ENCODE assay signal across 16 cellular contexts in genomic region chr19:50477751-50478515, GRCh38. TPM values are rescaled to one million over a fixed set of nuclear protein-coding genes. Genes with fewer than 3 reads are reported as not detected.
DNase-seq lines count a peak whose midpoint lies in the region; ATAC-seq, FAIRE-seq and TF ChIP-seq lines count a peak whose summit lies in the region.
"Had no signal": no experiment of that assay in that cellular context is flagged by ENCODE, and none has a peak within 500 bp of the region (broad histone marks: within the 10 kb centered on the region; RNA-seq: fewer than 3 reads in every experiment).

No MANE protein-coding gene starts in this region.

- H3K9me3 ChIP-seq in CD4-positive, alpha-beta T cell (ENCODE audit: control insufficient read depth, low read length): no peaks in the 10 kb centered on the region
- peaks cover 4% of the 10 kb centered on the region for H3K9me3 ChIP-seq in HUES6 (ENCODE audit: control insufficient read depth, insufficient read depth, low read depth, low read length)
- H3K9me3 ChIP-seq in K562 (replicated peaks; ENCODE audit: control insufficient read depth, insufficient read depth, low read depth, low read length): no peaks in the 10 kb centered on the region
- no peaks in the 10 kb centered on the region for H3K9me3 ChIP-seq in neural cell (ENCODE audit: low read length)
- H3K9me3 ChIP-seq: mucosa of descending colon had no signal

- no TSS peak for BruUV-seq in K562 (replicated peaks; lab: Mats Ljungman, UMichigan)

- no peak for TF ChIP-seq CTCF in CD4-positive, alpha-beta T cell (IDR thresholded peaks at IDR 0.05)
- no peak for TF ChIP-seq CTCF in K562 (IDR thresholded peaks at IDR 0.05 in 2 of 3, conservative IDR thresholded peaks at IDR 0.05 in 1 of 3; ENCODE audit: insufficient read depth in 2 of 3, low read depth in 1 of 3, low read length in 3 of 3)
- TF ChIP-seq CTCF in neural cell (IDR thresholded peaks at IDR 0.05; ENCODE audit: poor library complexity, severe bottlenecking): no peak

- H3K27ac Mint-ChIP-seq in CD4-positive, alpha-beta T cell: peak overlapping the region; percentile 95

- TF ChIP-seq EP300 in K562 (IDR thresholded peaks at IDR 0.05; ENCODE audit: low read length) (no peak), neural cell (conservative IDR thresholded peaks at IDR 0.05; ENCODE audit: poor library complexity, severe bottlenecking) (no peak)

- intact Hi-C loops in CD4-positive, alpha-beta T cell (cut with DNase I, micrococcal nuclease): loop anchor here in 1 of 2 experiments (2.0 to 5.0 kb wide), 2 partner anchors 45 to 111 kb away; partner anchors contain the start of genes MYBPC2 and NAPSA
- intact Hi-C loops in K562 (cut with micrococcal nuclease): no loop called here

- H3K36me3 Mint-ChIP-seq in CD4-positive, alpha-beta T cell (ENCODE audit: low read depth): peaks cover 52% of the 10 kb centered on the region

- CTCF ChIA-PET in CD4-positive, alpha-beta T cell (lab: Charles Lee): no interaction called here
- CTCF ChIA-PET in K562 (lab: Yijun Ruan, JAX; ENCODE audit: low intra/inter-chr PET ratio): no interaction called here

- H3K4me2 ChIP-seq in K562 (ENCODE audit: insufficient read depth, low read length) (peak overlapping the region; percentile 88; the same call in 1 of the 2 replicates), neural cell (ENCODE audit: low read length) (no peak overlapping the region)

- H3K9me2 ChIP-seq in neural cell (ENCODE audit: insufficient read depth, low read length): no peaks in the 10 kb centered on the region

- H3K27ac ChIP-seq in CD4-positive, alpha-beta T cell (ENCODE audit: low read depth, low read length): no peak overlapping the region
- no peak overlapping the region for H3K27ac ChIP-seq in HUES6 (ENCODE audit: low read depth, low read length)
- no peak overlapping the region for H3K27ac ChIP-seq in K562 (ENCODE audit: extremely low read depth, low read depth, low read length)
- H3K27ac ChIP-seq in neural cell (ENCODE audit: low read length): no peak overlapping the region
- H3K27ac ChIP-seq: cardiac muscle cell had no signal

- H3K9me1 ChIP-seq in K562 (ENCODE audit: control insufficient read depth, insufficient read depth, low read length): no peaks in the 10 kb centered on the region

- H4K20me1 ChIP-seq in K562 (replicated peaks; ENCODE audit: control insufficient read depth, insufficient read depth, low read length) (peaks cover 7% of the 10 kb centered on the region; the same call in 1 of the 2 replicates), neural cell (ENCODE audit: insufficient read depth) (no peaks in the 10 kb centered on the region)

- peak overlapping the region; percentile 95 for H3K4me3 Mint-ChIP-seq in CD4-positive, alpha-beta T cell

- in situ Hi-C loops in K562 (cut with MboI): no loop called here

- H3K4me1 Mint-ChIP-seq in CD4-positive, alpha-beta T cell (ENCODE audit: low read depth): peaks cover 22% of the 10 kb centered on the region

- peak overlapping the region; percentile 5 for H3K9ac ChIP-seq in HUES6 (ENCODE audit: low read length)
- peak overlapping the region; percentile 67 to 87; a peak in 3 of 4 replicates for H3K9ac ChIP-seq in K562 (ENCODE audit: insufficient read depth in 1 of 2, low read depth in 2 of 2, low read length in 2 of 2)
- H3K9ac ChIP-seq in neural cell (ENCODE audit: low read length): no peak overlapping the region

- no peaks in the 10 kb centered on the region for H3K9me3 Mint-ChIP-seq in CD4-positive, alpha-beta T cell

- TF ChIP-seq POLR2A in K562 (conservative IDR thresholded peaks at IDR 0.05) (no peak), GM18505 (IDR thresholded peaks at IDR 0.05; ENCODE audit: borderline replicate concordance, extremely low read depth, insufficient read depth, insufficient read length) (no peak)

- H3K36me3 ChIP-seq in HUES6 (ENCODE audit: control insufficient read depth, insufficient read depth, low read length) (peaks cover 48% of the 10 kb centered on the region), K562 (ENCODE audit: control insufficient read depth, insufficient read depth, low read length) (peaks cover 45% of the 10 kb centered on the region; the same call in 1 of the 3 replicates), neural cell (ENCODE audit: insufficient read depth, low read length) (no peaks in the 10 kb centered on the region)

- H3K4me3 ChIP-seq in HUES6 (ENCODE audit: low read depth, low read length) (peak overlapping the region; percentile 84), K562 (no peak overlapping the region), neural cell (ENCODE audit: low read length) (peak overlapping the region; percentile 91)
- H3K4me3 ChIP-seq: mucosa of descending colon had no signal

- peaks cover 25% of the 10 kb centered on the region for H3K79me2 ChIP-seq in K562 (ENCODE audit: control insufficient read depth, insufficient read depth, low read length)
- peaks cover 21% of the 10 kb centered on the region for H3K79me2 ChIP-seq in neural cell (replicated peaks; ENCODE audit: insufficient read depth, low read length)

- H3K27me3 ChIP-seq in CD4-positive, alpha-beta T cell (ENCODE audit: control insufficient read depth, insufficient read depth, low read length): no peaks in the 10 kb centered on the region
- no peaks in the 10 kb centered on the region for H3K27me3 ChIP-seq in HUES6 (ENCODE audit: control insufficient read depth, insufficient read depth, low read length)
- H3K27me3 ChIP-seq in K562 (ENCODE audit: control insufficient read depth in 2 of 2, insufficient read depth in 2 of 2, low read length in 2 of 2): no peaks in the 10 kb centered on the region; a peak in 1 of 5 replicates
- H3K27me3 ChIP-seq in neural cell (ENCODE audit: insufficient read depth, low read depth, low read length): no peaks in the 10 kb centered on the region
- H3K27me3 ChIP-seq: cardiac muscle cell had no signal

- WGBS in K562 (ENCODE audit: insufficient coverage, low coverage, missing lambda C conversion rate): 75% methylated on average over 12 of the region's 17 CpGs

- H3F3A ChIP-seq in neural cell (ENCODE audit: insufficient read depth, low read length, poor library complexity, severe bottlenecking): peaks cover 3% of the 10 kb centered on the region

- TF ChIP-seq RAD21 in K562 (CRISPR knock-in tag; conservative IDR thresholded peaks at IDR 0.05 in 1 of 2, IDR thresholded peaks at IDR 0.05 in 1 of 2) (no peak), neural cell (conservative IDR thresholded peaks at IDR 0.05) (no peak)

- H2AFZ ChIP-seq in K562 (ENCODE audit: low read depth, low read length): no peak overlapping the region
- no peak overlapping the region for H2AFZ ChIP-seq in neural cell (ENCODE audit: low read depth, low read length)

- H3K4me1 ChIP-seq in HUES6 (ENCODE audit: control insufficient read depth, insufficient read depth, low read length) (0 out of 2 replicates have a peak, but pooled peaks cover 4% of the 10 kb centered on the region), K562 (replicated peaks in 1 of 2; ENCODE audit: control insufficient read depth in 2 of 2, insufficient read depth in 2 of 2, low read length in 2 of 2) (peaks cover 5 to 56% of the 10 kb centered on the region in 2 experiments; a peak in 4 of 5 replicates)

- POLR2A ChIA-PET in CD4-positive, alpha-beta T cell (lab: Charles Lee): no interaction called here
- POLR2A ChIA-PET in K562 (lab: Yijun Ruan, JAX): interaction anchor here (0.6 to 0.9 kb wide), 4 partner anchors 8 to 102 kb away, joined by 3 to 5 read pairs (median 4); partner anchors contain the start of gene NR1H2

- peak; percentile 61 for FAIRE-seq in K562 (lab: Jason Lieb, UNC)
- FAIRE-seq: RCC 7860, urothelium cell line had no signal

- no peak for ATAC-seq in CD4-positive, alpha-beta T cell (ENCODE audit: poor library complexity)
- ATAC-seq in K562 (no peak), HG03175 (IDR thresholded peaks at IDR 0.05; ENCODE audit: unreplicated experiment) (no peak), GM18505 (IDR thresholded peaks at IDR 0.05; ENCODE audit: unreplicated experiment) (no peak), GM21723 (IDR thresholded peaks at IDR 0.05; ENCODE audit: unreplicated experiment) (no peak)
- ATAC-seq: mucosa of descending colon had no signal

- no peaks in the 10 kb centered on the region for H3K27me3 Mint-ChIP-seq in CD4-positive, alpha-beta T cell

- DNase-seq in CD4-positive, alpha-beta T cell: no peak
- DNase-seq in K562 (ENCODE audit: extremely low read depth in 1 of 4, low spot score in 3 of 4) (no peak), NCI-H345 treated with DMSO at 0.1 percent for 48 hours (lab: John Stamatoyannopoulos, UW; ENCODE audit: unreplicated experiment) (no peak)
- DNase-seq: activated CD4-positive, alpha-beta T cell treated with anti-CD3 and anti-CD28 coated beads for 48 hours; foreskin melanocyte; mucosa of descending colon; NCI-H1694 treated with DMSO at 0.1 percent for 48 hours; stimulated activated CD4-positive, alpha-beta T cell treated with anti-CD3 and anti-CD28 coated beads, Interleukin-2, amount 100 ng/mL, for 48 hours had no signal

RNA-seq across cellular contexts. Expression of gene GARIN5A, which starts 1.3 kb away (rescaled TPM):
- under 1 TPM in 1 of 2 experiments, not detected in 1; 0.50 TPM for total RNA-seq in CD4-positive, alpha-beta T cell
- 0.49 TPM in 1 of 2 replicates, not detected in the other for total RNA-seq in K562 (2011; cell fraction: chromatin; rRNA removed; ENCODE audit: low replicate concordance)
- total RNA-seq in K562 (2011; cell fraction: nucleolus; rRNA removed): 0.39 TPM in 1 of 2 replicates, not detected in the other
- not detected in 2 replicates for total RNA-seq in K562 (2011; cell fraction: nucleoplasm; rRNA removed)
- total RNA-seq in K562 (2014; rRNA removed) (0.23 and 0.33 TPM in 2 replicates), K562 (2014; rRNA removed; fragmentation: Illumina TruSeq; extraction: Trizol) (not detected in 2 replicates), K562 (2015; rRNA removed; fragmentation: Illumina TruSeq; extraction: Trizol) (0.47 TPM in 1 of 2 replicates, not detected in the other), K562 (2021) (0.31 and 0.82 TPM in 2 replicates)
- polyA plus RNA-seq in K562 (2011; rRNA removed) (0.10 and 0.26 TPM in 2 replicates), K562 (2014; fragmentation: Illumina TruSeq; extraction: Trizol) (0.57 and 0.59 TPM in 2 replicates), K562 (2014; fragmentation: Nextera tagmentation; extraction: Ambion mirVana) (under 1 TPM in 1 of 2 experiments, not detected in 1; 0.13 TPM), K562 (2014; rRNA removed) (0.16 and 0.17 TPM in 2 replicates), neural cell (3.3 and 6.5 TPM in 2 replicates)
- polyA plus RNA-seq in K562 (2011; cell fraction: cytosol; rRNA removed): 0.59 and 0.78 TPM in 2 replicates
- polyA plus RNA-seq in K562 (2011; cell fraction: nucleus; rRNA removed): 0.22 and 0.38 TPM in 2 replicates
- polyA plus RNA-seq in K562 (2012): 0.49 and 0.83 TPM in 2 replicates
- polyA minus RNA-seq in K562 (2011; rRNA and poly(A)+ RNA removed): not detected in 2 replicates
- polyA minus RNA-seq in K562 (2011; cell fraction: cytosol; rRNA and poly(A)+ RNA removed): 1.4 TPM in 1 of 2 replicates, not detected in the other
- 0.27 TPM in 1 of 2 replicates, not detected in the other for polyA minus RNA-seq in K562 (2011; cell fraction: nucleus; rRNA and poly(A)+ RNA removed)
- polyA minus RNA-seq in neural cell: 1.2 and 1.9 TPM in 2 replicates

RNA-seq across cellular contexts. Expression of gene EMC10, which starts 1.6 kb away (rescaled TPM):
- 10 to 100 TPM; 80.0 to 80.3 TPM for total RNA-seq in CD4-positive, alpha-beta T cell
- total RNA-seq in K562 (2011; cell fraction: chromatin; rRNA removed; ENCODE audit: low replicate concordance): 22.6 and 40.4 TPM in 2 replicates
- 43.2 and 45.7 TPM in 2 replicates for total RNA-seq in K562 (2011; cell fraction: nucleolus; rRNA removed)
- total RNA-seq in K562 (2011; cell fraction: nucleoplasm; rRNA removed): 27.7 and 40.1 TPM in 2 replicates
- total RNA-seq in K562 (2014; rRNA removed) (40.4 and 48.9 TPM in 2 replicates), K562 (2014; rRNA removed; fragmentation: Illumina TruSeq; extraction: Trizol) (6.1 and 7.4 TPM in 2 replicates), K562 (2015; rRNA removed; fragmentation: Illumina TruSeq; extraction: Trizol) (25.2 and 25.8 TPM in 2 replicates), K562 (2021) (42.5 and 46.0 TPM in 2 replicates)
- polyA plus RNA-seq in K562 (2011; rRNA removed) (12.4 and 13.7 TPM in 2 replicates), K562 (2014; fragmentation: Illumina TruSeq; extraction: Trizol) (13.1 and 27.3 TPM in 2 replicates), K562 (2014; fragmentation: Nextera tagmentation; extraction: Ambion mirVana) (1 to 10 TPM; 1.4 to 2.9 TPM), K562 (2014; rRNA removed) (34.5 and 38.2 TPM in 2 replicates), neural cell (233 and 270 TPM in 2 replicates)
- 18.3 and 54.3 TPM in 2 replicates for polyA plus RNA-seq in K562 (2011; cell fraction: cytosol; rRNA removed)
- polyA plus RNA-seq in K562 (2011; cell fraction: nucleus; rRNA removed): 13.8 and 24.8 TPM in 2 replicates
- polyA plus RNA-seq in K562 (2012): 37.9 TPM in 2 replicates
- polyA minus RNA-seq in K562 (2011; rRNA and poly(A)+ RNA removed): 1.9 and 3.7 TPM in 2 replicates
- polyA minus RNA-seq in K562 (2011; cell fraction: cytosol; rRNA and poly(A)+ RNA removed): 14.7 and 15.0 TPM in 2 replicates
- 6.4 and 6.7 TPM in 2 replicates for polyA minus RNA-seq in K562 (2011; cell fraction: nucleus; rRNA and poly(A)+ RNA removed)
- polyA minus RNA-seq in neural cell: 126 and 135 TPM in 2 replicates

RNA-seq across cellular contexts. Expression of gene JOSD2, which starts 33.1 kb away (rescaled TPM):
- 10 to 100 TPM; 11.7 to 11.9 TPM for total RNA-seq in CD4-positive, alpha-beta T cell
- 2.5 TPM in 1 of 2 replicates, not detected in the other for total RNA-seq in K562 (2011; cell fraction: chromatin; rRNA removed; ENCODE audit: low replicate concordance)
- 1.2 and 1.8 TPM in 2 replicates for total RNA-seq in K562 (2011; cell fraction: nucleolus; rRNA removed)
- total RNA-seq in K562 (2011; cell fraction: nucleoplasm; rRNA removed): 3.2 and 4.7 TPM in 2 replicates
- total RNA-seq in K562 (2014; rRNA removed): 12.0 and 15.5 TPM in 2 replicates
- 0.55 and 0.61 TPM in 2 replicates for total RNA-seq in K562 (2014; rRNA removed; fragmentation: Illumina TruSeq; extraction: Trizol)
- total RNA-seq in K562 (2015; rRNA removed; fragmentation: Illumina TruSeq; extraction: Trizol): 3.1 and 4.5 TPM in 2 replicates
- 13.6 and 17.8 TPM in 2 replicates for total RNA-seq in K562 (2021)
- polyA plus RNA-seq in K562 (2011; rRNA removed): 3.3 and 3.8 TPM in 2 replicates
- polyA plus RNA-seq in K562 (2011; cell fraction: cytosol; rRNA removed): 7.6 and 42.8 TPM in 2 replicates
- 3.9 and 12.6 TPM in 2 replicates for polyA plus RNA-seq in K562 (2011; cell fraction: nucleus; rRNA removed)
- polyA plus RNA-seq in K562 (2012): 10.4 and 14.8 TPM in 2 replicates
- polyA plus RNA-seq in K562 (2014; fragmentation: Illumina TruSeq; extraction: Trizol): 1.3 and 3.3 TPM in 2 replicates
- polyA plus RNA-seq in K562 (2014; fragmentation: Nextera tagmentation; extraction: Ambion mirVana): under 1 TPM; 0.06 to 0.95 TPM
- polyA plus RNA-seq in K562 (2014; rRNA removed): 12.5 and 14.4 TPM in 2 replicates
- polyA minus RNA-seq in K562 (2011; rRNA and poly(A)+ RNA removed): 0.32 and 0.66 TPM in 2 replicates
- polyA minus RNA-seq in K562 (2011; cell fraction: cytosol; rRNA and poly(A)+ RNA removed): 4.2 and 5.2 TPM in 2 replicates
- 1.8 and 3.6 TPM in 2 replicates for polyA minus RNA-seq in K562 (2011; cell fraction: nucleus; rRNA and poly(A)+ RNA removed)
- 6.6 and 10.7 TPM in 2 replicates for polyA plus RNA-seq in neural cell
- polyA minus RNA-seq in neural cell: 2.8 and 2.9 TPM in 2 replicates

RNA-seq across cellular contexts. Expression of gene ASPDH, which starts 35.8 kb away (rescaled TPM):
- not detected for total RNA-seq in CD4-positive, alpha-beta T cell
- not detected in 2 replicates for total RNA-seq in K562 (2011; cell fraction: chromatin; rRNA removed; ENCODE audit: low replicate concordance)
- total RNA-seq in K562 (2011; cell fraction: nucleolus; rRNA removed): not detected in 2 replicates
- total RNA-seq in K562 (2011; cell fraction: nucleoplasm; rRNA removed): not detected in 2 replicates
- total RNA-seq in K562 (2014; rRNA removed) (not detected in 2 replicates), K562 (2014; rRNA removed; fragmentation: Illumina TruSeq; extraction: Trizol) (not detected in 2 replicates), K562 (2015; rRNA removed; fragmentation: Illumina TruSeq; extraction: Trizol) (not detected in 2 replicates), K562 (2021) (not detected in 2 replicates)
- polyA plus RNA-seq in K562 (2011; rRNA removed) (not detected in 2 replicates), K562 (2014; fragmentation: Illumina TruSeq; extraction: Trizol) (not detected in 2 replicates), K562 (2014; fragmentation: Nextera tagmentation; extraction: Ambion mirVana) (not detected), K562 (2014; rRNA removed) (not detected in 2 replicates), neural cell (0.98 TPM in 1 of 2 replicates, not detected in the other)
- not detected in 2 replicates for polyA plus RNA-seq in K562 (2011; cell fraction: cytosol; rRNA removed)
- not detected in 2 replicates for polyA plus RNA-seq in K562 (2011; cell fraction: nucleus; rRNA removed)
- 0.39 and 0.40 TPM in 2 replicates for polyA plus RNA-seq in K562 (2012)
- not detected in 2 replicates for polyA minus RNA-seq in K562 (2011; rRNA and poly(A)+ RNA removed)
- not detected in 2 replicates for polyA minus RNA-seq in K562 (2011; cell fraction: cytosol; rRNA and poly(A)+ RNA removed)
- not detected in 2 replicates for polyA minus RNA-seq in K562 (2011; cell fraction: nucleus; rRNA and poly(A)+ RNA removed)
- not detected in 2 replicates for polyA minus RNA-seq in neural cell
- total RNA-seq: cardiac muscle cell, mucosa of descending colon had no signal
- polyA plus RNA-seq: cardiac muscle cell had no signal

RNA-seq across cellular contexts. Expression of gene MYBPC2, which starts 45.2 kb away (rescaled TPM):
- under 1 TPM in 1 of 2 experiments, not detected in 1; 0.08 TPM for total RNA-seq in CD4-positive, alpha-beta T cell
- 0.30 and 0.67 TPM in 2 replicates for total RNA-seq in K562 (2011; cell fraction: chromatin; rRNA removed; ENCODE audit: low replicate concordance)
- total RNA-seq in K562 (2011; cell fraction: nucleolus; rRNA removed): not detected in 2 replicates
- total RNA-seq in K562 (2011; cell fraction: nucleoplasm; rRNA removed): not detected in 2 replicates
- not detected in 2 replicates for total RNA-seq in K562 (2014; rRNA removed)
- not detected in 2 replicates for total RNA-seq in K562 (2014; rRNA removed; fragmentation: Illumina TruSeq; extraction: Trizol)
- not detected in 2 replicates for total RNA-seq in K562 (2015; rRNA removed; fragmentation: Illumina TruSeq; extraction: Trizol)
- total RNA-seq in K562 (2021): 0.04 TPM in 1 of 2 replicates, not detected in the other
- polyA plus RNA-seq in K562 (2011; rRNA removed): 0.14 and 0.19 TPM in 2 replicates
- 0.06 and 0.07 TPM in 2 replicates for polyA plus RNA-seq in K562 (2011; cell fraction: cytosol; rRNA removed)
- 0.31 and 0.60 TPM in 2 replicates for polyA plus RNA-seq in K562 (2011; cell fraction: nucleus; rRNA removed)
- polyA plus RNA-seq in K562 (2012): 0.01 TPM in 1 of 2 replicates, not detected in the other
- not detected in 2 replicates for polyA plus RNA-seq in K562 (2014; fragmentation: Illumina TruSeq; extraction: Trizol)
- polyA plus RNA-seq in K562 (2014; fragmentation: Nextera tagmentation; extraction: Ambion mirVana): not detected
- polyA plus RNA-seq in K562 (2014; rRNA removed): 0.01 TPM in 1 of 2 replicates, not detected in the other
- 0.06 TPM in 1 of 2 replicates, not detected in the other for polyA minus RNA-seq in K562 (2011; rRNA and poly(A)+ RNA removed)
- polyA minus RNA-seq in K562 (2011; cell fraction: cytosol; rRNA and poly(A)+ RNA removed): not detected in 2 replicates
- 0.22 TPM in 1 of 2 replicates, not detected in the other for polyA minus RNA-seq in K562 (2011; cell fraction: nucleus; rRNA and poly(A)+ RNA removed)
- polyA plus RNA-seq in neural cell: not detected in 2 replicates
- not detected in 2 replicates for polyA minus RNA-seq in neural cell
